ENCODE assay signal across 1 cellular context in genomic region chr1:75131593-75132420, GRCh38.
A peak's percentile ranks its signal among the peaks of the same experiment; 100 is the strongest.
TF ChIP-seq lines count a peak whose summit lies in the region.

No MANE protein-coding gene starts in this region.

TF ChIP-seq in H1, 55 proteins besides CTCF, POLR2A, EP300 and RAD21:
- TF ChIP-seq CBX8 (IDR thresholded peaks at IDR 0.05; ENCODE audit: borderline replicate concordance, low read depth, low read length) = peak; percentile 62; the same call in 1 of the 2 replicates
- TF ChIP-seq POU5F1 (IDR thresholded peaks at IDR 0.05; ENCODE audit: low read depth, low read length) = no peak
- TF ChIP-seq RNF2 (IDR thresholded peaks at IDR 0.05; ENCODE audit: borderline replicate concordance, low read depth, low read length, missing control alignments, poor library complexity, severe bottlenecking) = peak; percentile 69
